In the genomic region with DNA sequence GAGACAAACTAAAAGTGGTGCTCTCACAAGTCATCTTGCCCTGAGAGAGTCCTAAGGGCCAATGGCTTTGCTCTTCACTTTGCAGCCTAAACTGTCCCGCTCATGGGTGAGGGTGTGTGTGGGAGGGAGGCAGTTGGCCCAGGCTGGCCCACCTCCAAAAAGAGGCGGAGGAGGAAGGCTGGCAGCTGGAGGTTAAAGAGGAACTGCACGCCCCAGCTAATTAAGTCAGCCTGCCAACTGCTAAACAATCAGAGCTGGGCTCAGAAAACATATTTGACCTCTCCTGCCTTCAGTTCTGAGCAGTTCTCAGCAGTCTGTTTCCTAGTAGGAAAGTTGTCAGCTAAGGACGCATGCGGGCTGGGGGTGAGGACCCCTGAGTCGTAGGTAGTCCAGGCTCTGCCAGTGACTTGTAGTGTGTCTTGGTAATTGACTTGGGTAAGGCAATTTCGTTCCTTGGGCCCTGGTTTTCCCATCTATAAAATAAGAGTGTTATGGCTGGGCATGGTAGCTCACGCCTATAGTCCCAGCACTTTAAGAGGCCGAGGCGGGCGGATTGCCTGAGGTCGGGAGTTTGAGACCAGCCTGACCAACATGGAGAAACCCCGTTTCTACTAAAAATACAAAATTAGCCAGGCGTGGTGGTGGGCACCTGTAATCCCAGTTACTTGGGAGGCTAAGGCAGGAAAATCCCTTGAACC, we compare ENCODE assay signal across 12 cellular contexts. TPM values are rescaled to one million over a fixed set of nuclear protein-coding genes. Genes with fewer than 3 reads are reported as not detected.
DNase-seq lines count a peak whose midpoint lies in the region; TF ChIP-seq lines count a peak whose summit lies in the region.
"Had no signal": no experiment of that assay in that cellular context is flagged by ENCODE, and none has a peak within 500 bp of the region (broad histone marks: within the 10 kb centered on the region; RNA-seq: fewer than 3 reads in every experiment).

No MANE protein-coding gene starts in this region.

- H3K9me3 Mint-ChIP-seq in CD4-positive, alpha-beta memory T cell, result no peaks in the 10 kb centered on the region

- H3K27me3 Mint-ChIP-seq in CD4-positive, alpha-beta memory T cell, result no peaks in the 10 kb centered on the region

- no peaks in the 10 kb centered on the region for H3K4me1 ChIP-seq in colonic mucosa
- no peaks in the 10 kb centered on the region for H3K4me1 ChIP-seq in CD4-positive, alpha-beta memory T cell (ENCODE audit: insufficient read depth, low read length)

- H3K9me3 ChIP-seq in colonic mucosa, result no peaks in the 10 kb centered on the region
- H3K9me3 ChIP-seq in CD4-positive, alpha-beta memory T cell (ENCODE audit: control insufficient read depth in 1 of 2, low read length in 2 of 2), result no peaks in the 10 kb centered on the region

- peak overlapping the region in 1 of 2 donors; percentile 57 for H3K9ac ChIP-seq in colonic mucosa (ENCODE audit: low read depth in 2 of 2, low read length in 2 of 2)

- H3K36me3 Mint-ChIP-seq in CD4-positive, alpha-beta memory T cell, result peaks cover 51 to 61% of the 10 kb centered on the region in 2 donors

- peak overlapping the region in 1 of 7 donors; percentile 7 for H3K27ac Mint-ChIP-seq in CD4-positive, alpha-beta memory T cell

- no peaks in the 10 kb centered on the region for H3K27me3 ChIP-seq in colonic mucosa
- no peaks in the 10 kb centered on the region for H3K27me3 ChIP-seq in CD4-positive, alpha-beta memory T cell (ENCODE audit: insufficient read depth, low read length)
- H3K27me3 ChIP-seq: dorsolateral prefrontal cortex had no signal

- peaks cover 4% of the 10 kb centered on the region for H3K36me3 ChIP-seq in colonic mucosa
- H3K36me3 ChIP-seq in CD4-positive, alpha-beta memory T cell (ENCODE audit: insufficient read depth, low read length), result peaks cover 31% of the 10 kb centered on the region

- DNase-seq in AML-193 (lab: John Stamatoyannopoulos, UW) (peak; percentile 88 to 91), NCI-H2081 (lab: John Stamatoyannopoulos, UW) (peak; percentile 36 to 65), colonic mucosa (peak; percentile 93), midbrain (lab: John Stamatoyannopoulos, UW) (peak; percentile 19), HuH-7.5 (ENCODE audit: low spot score) (no peak), DMS79 treated with DMSO at 0.1 percent for 48 hours (lab: John Stamatoyannopoulos, UW) (no peak), NCI-H2107 (lab: John Stamatoyannopoulos, UW) (no peak)
- DNase-seq in CD4-positive, alpha-beta memory T cell, result no peak
- DNase-seq: ACHN; SHP77; stimulated activated CD4-positive, alpha-beta T cell treated with anti-CD3 and anti-CD28 coated beads, Interleukin-4, amount 100 ng/mL, for 4 hours had no signal

- CTCF ChIA-PET in CD4-positive, alpha-beta memory T cell (lab: Charles Lee; ENCODE audit: partially characterized antibody), result interaction anchor here (1.2 kb wide), 1 partner anchor 64 kb away, joined by 3 read pairs; no protein-coding TSS in a partner anchor

- no peak overlapping the region for H3K4me3 ChIP-seq in colonic mucosa
- H3K4me3 ChIP-seq in CD4-positive, alpha-beta memory T cell (ENCODE audit: low read length in 2 of 2), result no peak overlapping the region
- H3K4me3 ChIP-seq: dorsolateral prefrontal cortex had no signal

- POLR2A ChIA-PET in CD4-positive, alpha-beta memory T cell (lab: Charles Lee; ENCODE audit: partially characterized antibody), result no interaction called here

- intact Hi-C loops in colonic mucosa (cut with DNase I), result no loop called here
- intact Hi-C loops in CD4-positive, alpha-beta memory T cell (cut with micrococcal nuclease), result no loop called here

- no peak overlapping the region for H3K4me3 Mint-ChIP-seq in CD4-positive, alpha-beta memory T cell

- H3K4me1 Mint-ChIP-seq in CD4-positive, alpha-beta memory T cell, result no peaks in the 10 kb centered on the region

- TF ChIP-seq CTCF in colonic mucosa (IDR thresholded peaks at IDR 0.05), result no peak

- H3K27ac ChIP-seq in colonic mucosa, result peak overlapping the region; percentile 67
- H3K27ac ChIP-seq in CD4-positive, alpha-beta memory T cell (ENCODE audit: low read depth, low read length), result no peak overlapping the region

RNA-seq across cellular contexts. Expression of a gene that starts 17.0 kb away (rescaled TPM):
- 100 to 1,000 TPM in 1 of 2 donors, 10 to 100 TPM in 1; 83.4 to 109 TPM for total RNA-seq in colonic mucosa
- 10 to 100 TPM; 41.0 to 43.3 TPM for total RNA-seq in CD4-positive, alpha-beta memory T cell
- 10 to 100 TPM; 32.2 to 38.6 TPM for polyA plus RNA-seq in CD4-positive, alpha-beta memory T cell

RNA-seq across cellular contexts. Expression of a gene that starts 17.1 kb away (rescaled TPM):
- 1 to 10 TPM in 1 of 2 donors, under 1 TPM in 1; 0.69 to 1.5 TPM for total RNA-seq in colonic mucosa
- under 1 TPM; 0.39 to 0.47 TPM for total RNA-seq in CD4-positive, alpha-beta memory T cell
- polyA plus RNA-seq in CD4-positive, alpha-beta memory T cell, result under 1 TPM in 1 of 2 donors, not detected in 1; 0.32 TPM

Comparison
In these comparisons a context has a peak if more than half of its experiments do, and no peak if none do; other contexts are left out.
1. DNase-seq: peak in AML-193 (2 of 2), NCI-H2081 (2 of 2), colonic mucosa (single experiment) and midbrain (single experiment); none in HuH-7.5 (single experiment), DMS79 treated with DMSO at 0.1 percent for 48 hours (single experiment), NCI-H2107 (single experiment) and CD4-positive, alpha-beta memory T cell (0 of 5).